ENCODE assay signal across 19 cellular contexts in genomic region chr15:65395567-65396185, GRCh38. TPM values are rescaled to one million over a fixed set of nuclear protein-coding genes. Genes with fewer than 3 reads are reported as not detected.
A peak's percentile ranks its signal among the peaks of the same experiment; 100 is the strongest.
DNase-seq lines count a peak whose midpoint lies in the region; ATAC-seq and TF ChIP-seq lines count a peak whose summit lies in the region.
"Had no signal": no experiment of that assay in that cellular context is flagged by ENCODE, and none has a peak within 500 bp of the region (broad histone marks: within the 10 kb centered on the region; RNA-seq: fewer than 3 reads in every experiment).

No MANE protein-coding gene starts in this region.

- H3K4me1 ChIP-seq in right cardiac atrium (ENCODE audit: control insufficient read depth, insufficient read depth, low read length) (peaks cover 4% of the 10 kb centered on the region), RWPE2 (ENCODE audit: insufficient read depth, poor library complexity, severe bottlenecking) (no peaks in the 10 kb centered on the region), iPS DF 6.9 (ENCODE audit: control insufficient read depth, insufficient read depth, low read length) (peaks cover 1% of the 10 kb centered on the region; the same call in 1 of the 2 replicates), spleen (peaks cover 0 to 19% (median 15%) of the 10 kb centered on the region in 6 donors)

- H3K9me3 ChIP-seq in right cardiac atrium (ENCODE audit: control insufficient read depth, low read length) (no peaks in the 10 kb centered on the region), RWPE2 (ENCODE audit: severe bottlenecking) (no peaks in the 10 kb centered on the region), iPS DF 6.9 (ENCODE audit: control insufficient read depth, insufficient read depth, low read length) (no peaks in the 10 kb centered on the region), spleen (no peaks in the 10 kb centered on the region)

- H3K27ac ChIP-seq in right cardiac atrium (ENCODE audit: low read length) (no peak overlapping the region), RWPE2 (ENCODE audit: poor library complexity, severe bottlenecking) (no peak overlapping the region), iPS DF 6.9 (ENCODE audit: low read length) (no peak overlapping the region), spleen (no peak overlapping the region)
- H3K27ac ChIP-seq: WERI-Rb-1 had no signal

- peak; percentile 25 for DNase-seq in Right ventricle myocardium inferior (ENCODE audit: missing footprints)
- DNase-seq in right cardiac atrium = no peak
- DNase-seq in RWPE2 (ENCODE audit: low spot score) = no peak
- no peak for DNase-seq in iPS DF 6.9 (ENCODE audit: low read depth, low spot score)
- no peak for DNase-seq in spleen
- no peak for DNase-seq in left lobe of liver (ENCODE audit: low spot score)
- no peak for DNase-seq in OCI-M2 (lab: John Stamatoyannopoulos, UW; ENCODE audit: unreplicated experiment)
- DNase-seq: activated CD4-positive, alpha-beta memory T cell treated with anti-CD3 and anti-CD28 coated beads for 36 hours; activated T-cell treated with anti-CD3 and anti-CD28 coated beads, Interleukin-2, amount 50 U/mL, for 48 hours; CD4-positive, CD25-positive, alpha-beta regulatory T cell; GF-D8; HCEC 1CT; hippocampal formation; NCI-H2029 treated with DMSO at 0.1 percent for 48 hours; NCI-H526; SIG-M5; T-helper 2 cell; WERI-Rb-1 had no signal

- H3K36me3 ChIP-seq in RWPE2 (ENCODE audit: low read depth) (no peaks in the 10 kb centered on the region), iPS DF 6.9 (ENCODE audit: control insufficient read depth, insufficient read depth, low read length) (no peaks in the 10 kb centered on the region; the same call in 1 of the 2 replicates), spleen (no peaks in the 10 kb centered on the region)

- ATAC-seq in Right ventricle myocardium inferior (no peak), right cardiac atrium (no peak), RWPE2 (ENCODE audit: low read depth) (peak; percentile 19; the same call in 2 of the 3 replicates), GM18861 (IDR thresholded peaks at IDR 0.05; ENCODE audit: unreplicated experiment) (no peak), left lobe of liver (no peak)

- no peak for TF ChIP-seq CTCF in RWPE2 (IDR thresholded peaks at IDR 0.05; ENCODE audit: poor library complexity, severe bottlenecking)
- TF ChIP-seq CTCF in spleen (IDR thresholded peaks at IDR 0.05 in 8 of 11, conservative IDR thresholded peaks at IDR 0.05 in 3 of 11) = no peak

- intact Hi-C loops in Right ventricle myocardium inferior (cut with DNase I) = no loop called here
- intact Hi-C loops in right cardiac atrium (cut with DNase I) = no loop called here
- intact Hi-C loops in spleen (cut with DNase I; ENCODE audit: low total_unique reads) = no loop called here

- H3K4me3 ChIP-seq in right cardiac atrium (ENCODE audit: low read length) = no peak overlapping the region
- no peak overlapping the region for H3K4me3 ChIP-seq in RWPE2 (ENCODE audit: severe bottlenecking)
- H3K4me3 ChIP-seq in iPS DF 6.9 (ENCODE audit: low read length) = peak overlapping the region; percentile 25; the same call in 1 of the 2 replicates
- peak overlapping the region in 6 of 8 donors; percentile 1 to 58 (median 11) for H3K4me3 ChIP-seq in spleen

- H3K27me3 ChIP-seq in right cardiac atrium (ENCODE audit: control insufficient read depth, insufficient read depth) (no peaks in the 10 kb centered on the region), RWPE2 (ENCODE audit: insufficient read depth, poor library complexity, severe bottlenecking) (peaks cover 74% of the 10 kb centered on the region), iPS DF 6.9 (ENCODE audit: control insufficient read depth, insufficient read depth, low read length) (peaks cover 10% of the 10 kb centered on the region; the same call in 1 of the 2 replicates), spleen (replicated peaks in 1 of 7) (peaks cover 0 to 83% (median 30%) of the 10 kb centered on the region in 7 donors)

- TF ChIP-seq POLR2A in spleen (IDR thresholded peaks at IDR 0.05) = no peak

- 32% methylated on average over 69 of the region's 69 CpGs for WGBS in right cardiac atrium
- WGBS in iPS DF 6.9 (ENCODE audit: insufficient coverage, insufficient read length) = no CpG with 5 or more reads among the region's 69 CpGs
- 12 to 28% (median 14%) methylated on average over 31 to 69 of the region's 69 CpGs for WGBS in spleen, 5 donors

RNA-seq across cellular contexts. Expression of gene IGDCC3, which starts 17.9 kb away (rescaled TPM):
- total RNA-seq in Right ventricle myocardium inferior = 0.43 TPM
- under 1 TPM in 2 of 4 donors, not detected in 2; 0.09 to 0.14 TPM for total RNA-seq in right cardiac atrium
- polyA plus RNA-seq in right cardiac atrium = 0.09 TPM
- total RNA-seq in spleen = under 1 TPM in 1 of 7 donors, not detected in 6; 0.34 TPM
- under 1 TPM in 2 of 3 donors, not detected in 1; 0.03 TPM for polyA plus RNA-seq in spleen
- total RNA-seq in left lobe of liver = 0.23 TPM
- total RNA-seq: activated CD4-positive, alpha-beta memory T cell treated with anti-CD3 and anti-CD28 coated beads for 36 hours; CD4-positive, CD25-positive, alpha-beta regulatory T cell had no signal
- polyA plus RNA-seq: CD4-positive, CD25-positive, alpha-beta regulatory T cell had no signal

RNA-seq across cellular contexts. Expression of gene IGDCC4, which starts 27.1 kb away (rescaled TPM):
- total RNA-seq in Right ventricle myocardium inferior (3.7 TPM), right cardiac atrium (1 to 10 TPM; 1.6 to 5.3 (median 4.4) TPM), spleen (1 to 10 TPM in 2 of 7 donors, under 1 TPM in 5; 0.13 to 2.8 (median 0.75) TPM), left lobe of liver (0.15 TPM)
- polyA plus RNA-seq in right cardiac atrium (2.2 TPM), spleen (1 to 10 TPM in 2 of 3 donors, under 1 TPM in 1; 0.58 to 1.2 (median 1.0) TPM)

Comparison
In these comparisons a context has a peak if more than half of its experiments do, and no peak if none do; other contexts are left out.
1. H3K4me3 ChIP-seq: peak in iPS DF 6.9 (single experiment) and spleen (6 of 8); none in right cardiac atrium (single experiment) and RWPE2 (single experiment).